In genomic region chr7:415646-416525, GRCh38 we compare ENCODE assay signal across 20 cellular contexts.
DNase-seq lines count a peak whose midpoint lies in the region; ATAC-seq, FAIRE-seq and TF ChIP-seq lines count a peak whose summit lies in the region.
"Had no signal": no experiment of that assay in that cellular context is flagged by ENCODE, and none has a peak within 500 bp of the region (broad histone marks: within the 10 kb centered on the region; RNA-seq: fewer than 3 reads in every experiment).

No MANE protein-coding gene starts in this region.

- no peak for ATAC-seq in RWPE2 (ENCODE audit: low read depth)
- peak; percentile 13; the same call in 1 of the 3 replicates for ATAC-seq in HepG2
- ATAC-seq in sciatic nerve: no peak
- no peak for ATAC-seq in GM18867 (IDR thresholded peaks at IDR 0.05; ENCODE audit: unreplicated experiment)
- ATAC-seq in GM18870 (IDR thresholded peaks at IDR 0.05; ENCODE audit: unreplicated experiment): no peak
- ATAC-seq: PC-3 had no signal

- WGBS in HepG2 (ENCODE audit: low lambda C conversion rate): 41% methylated on average over 18 of the region's 35 CpGs
- 47 to 54% methylated on average over 32 to 35 of the region's 35 CpGs for WGBS in GM23248 (ENCODE audit: low coverage in 1 of 2, low lambda C conversion rate in 2 of 2, missing lambda C conversion rate in 2 of 2), 2 experiments

- in situ Hi-C loops in HepG2 (cut with HindIII; ENCODE audit: extremely low pct_ligation_motif_present, low pct_unique_long_range_greater_than_20kb) (no loop called here), GM23248 (cut with MboI) (no loop called here)

- H3K27ac ChIP-seq in RWPE2 (ENCODE audit: poor library complexity, severe bottlenecking) (no peak overlapping the region), HepG2 (ENCODE audit: extremely low read length, insufficient read depth, low read length) (no peak overlapping the region), GM23248 (no peak overlapping the region)
- H3K27ac ChIP-seq: C4-2B had no signal

- intact Hi-C loops in HepG2 (cut with micrococcal nuclease; ENCODE audit: unreplicated experiment): no loop called here
- intact Hi-C loops in sciatic nerve (cut with DNase I): no loop called here

- H3F3A ChIP-seq in GM23248 (ENCODE audit: insufficient read depth): no peaks in the 10 kb centered on the region

- no peak for TF ChIP-seq RAD21 in HepG2 (CRISPR knock-in tag; IDR thresholded peaks at IDR 0.05)

- peaks cover 12% of the 10 kb centered on the region for H3K9me3 Mint-ChIP-seq in activated CD4-positive, alpha-beta T cell treated with anti-CD3 and anti-CD28 coated beads, Interleukin-2, amount 10 ng/mL, durations not matched to agents 7 days and 5 days

- H3K4me2 ChIP-seq in HepG2 (ENCODE audit: low read depth, low read length) (no peak overlapping the region), GM23248 (ENCODE audit: unreplicated experiment) (no peak overlapping the region)

- BruUV-seq in HepG2 (replicated peaks; lab: Mats Ljungman, UMichigan): no TSS peak

- H3K4me1 Mint-ChIP-seq in activated CD4-positive, alpha-beta T cell treated with anti-CD3 and anti-CD28 coated beads, Interleukin-2, amount 10 ng/mL, durations not matched to agents 7 days and 5 days: no peaks in the 10 kb centered on the region

- H3K4me3 ChIP-seq in RWPE2 (ENCODE audit: severe bottlenecking): no peak overlapping the region
- no peak overlapping the region for H3K4me3 ChIP-seq in HepG2 (replicated peaks in 1 of 3; ENCODE audit: insufficient read depth in 1 of 3, low read depth in 2 of 3, low read length in 3 of 3)
- H3K4me3 ChIP-seq in GM23248: no peak overlapping the region

- no peaks in the 10 kb centered on the region for H3K36me3 Mint-ChIP-seq in activated CD4-positive, alpha-beta T cell treated with anti-CD3 and anti-CD28 coated beads, Interleukin-2, amount 10 ng/mL, durations not matched to agents 7 days and 5 days (ENCODE audit: low read depth)

- H3K79me2 ChIP-seq in HepG2 (ENCODE audit: insufficient read depth, low read length): no peaks in the 10 kb centered on the region
- no peaks in the 10 kb centered on the region for H3K79me2 ChIP-seq in GM23248 (ENCODE audit: insufficient read depth)

- no peaks in the 10 kb centered on the region for H3K4me1 ChIP-seq in RWPE2 (ENCODE audit: insufficient read depth, poor library complexity, severe bottlenecking)
- H3K4me1 ChIP-seq in HepG2 (ENCODE audit: insufficient read depth, low read length): no peaks in the 10 kb centered on the region
- H3K4me1 ChIP-seq in GM23248 (ENCODE audit: insufficient read depth): no peaks in the 10 kb centered on the region
- H3K4me1 ChIP-seq: Caco-2 had no signal

- no peak overlapping the region for H3K4me3 Mint-ChIP-seq in activated CD4-positive, alpha-beta T cell treated with anti-CD3 and anti-CD28 coated beads, Interleukin-2, amount 10 ng/mL, durations not matched to agents 7 days and 5 days
- H3K4me3 Mint-ChIP-seq: HFFc6 had no signal

- H4K20me1 ChIP-seq in HepG2 (ENCODE audit: insufficient read depth, low read length): no peaks in the 10 kb centered on the region
- no peaks in the 10 kb centered on the region for H4K20me1 ChIP-seq in GM23248 (ENCODE audit: insufficient read depth)

- H3K9me3 ChIP-seq in RWPE2 (ENCODE audit: severe bottlenecking) (peaks cover 2% of the 10 kb centered on the region), HepG2 (ENCODE audit: low read length) (no peaks in the 10 kb centered on the region), GM23248 (ENCODE audit: low read depth) (no peaks in the 10 kb centered on the region)

- TF ChIP-seq POLR2A in HepG2 (IDR thresholded peaks at IDR 0.05; ENCODE audit: insufficient read depth in 1 of 2, low read depth in 2 of 2, low read length in 2 of 2): no peak

- no peak for DNase-seq in activated CD4-positive, alpha-beta T cell treated with anti-CD3 and anti-CD28 coated beads, Interleukin-2, amount 10 ng/mL, durations not matched to agents 7 days and 5 days
- no peak for DNase-seq in activated CD4-positive, alpha-beta T cell treated with anti-CD3 and anti-CD28 coated beads for 1 hour
- DNase-seq in RWPE2 (ENCODE audit: low spot score): peak; percentile 59
- no peak for DNase-seq in HepG2 (ENCODE audit: low spot score)
- DNase-seq in sciatic nerve (ENCODE audit: low spot score): peak; percentile 43
- DNase-seq in GM23248: no peak
- DNase-seq: DMS53, GOT3, HFFc6, KG1, NCI-H1092, NCI-H2107, NCI-H69, PC-3 had no signal

- FAIRE-seq in HepG2 (lab: Jason Lieb, UNC): no peak
- FAIRE-seq: A204.1, GM19239 had no signal

- H3K9me2 ChIP-seq in GM23248 (ENCODE audit: insufficient read depth): no peaks in the 10 kb centered on the region

- no peak overlapping the region for H3K9ac ChIP-seq in HepG2 (ENCODE audit: insufficient read depth, low read depth, low read length)
- H3K9ac ChIP-seq in GM23248: no peak overlapping the region

- no peaks in the 10 kb centered on the region for H3K27me3 Mint-ChIP-seq in activated CD4-positive, alpha-beta T cell treated with anti-CD3 and anti-CD28 coated beads, Interleukin-2, amount 10 ng/mL, durations not matched to agents 7 days and 5 days

- H3K36me3 ChIP-seq in RWPE2 (ENCODE audit: low read depth): no peaks in the 10 kb centered on the region
- no peaks in the 10 kb centered on the region for H3K36me3 ChIP-seq in HepG2 (replicated peaks in 1 of 2; ENCODE audit: control insufficient read depth in 1 of 2, insufficient read depth in 2 of 2, low read length in 2 of 2)
- no peaks in the 10 kb centered on the region for H3K36me3 ChIP-seq in GM23248 (ENCODE audit: low read depth)

- POLR2A ChIA-PET in activated CD4-positive, alpha-beta T cell treated with anti-CD3 and anti-CD28 coated beads, Interleukin-2, amount 10 ng/mL, durations not matched to agents 7 days and 5 days (lab: Charles Lee): no interaction called here
- POLR2A ChIA-PET in HepG2 (lab: Yijun Ruan, JAX): no interaction called here

- H2AFZ ChIP-seq in HepG2 (ENCODE audit: low read length) (no peak overlapping the region), GM23248 (no peak overlapping the region)

- peak overlapping the region; percentile 25 for H3K27ac Mint-ChIP-seq in activated CD4-positive, alpha-beta T cell treated with anti-CD3 and anti-CD28 coated beads, Interleukin-2, amount 10 ng/mL, durations not matched to agents 7 days and 5 days
- H3K27ac Mint-ChIP-seq: HFFc6 had no signal

- TF ChIP-seq CTCF in RWPE2 (IDR thresholded peaks at IDR 0.05; ENCODE audit: poor library complexity, severe bottlenecking) (no peak), HepG2 (CRISPR knock-in tag; IDR thresholded peaks at IDR 0.05) (no peak)

- no peaks in the 10 kb centered on the region for H3K27me3 ChIP-seq in RWPE2 (ENCODE audit: insufficient read depth, poor library complexity, severe bottlenecking)
- H3K27me3 ChIP-seq in HepG2 (ENCODE audit: control insufficient read depth in 1 of 2, insufficient read depth in 2 of 2, low read length in 2 of 2): peaks cover 11 to 55% of the 10 kb centered on the region in 2 experiments
- peaks cover 4% of the 10 kb centered on the region; the same call in 1 of the 2 replicates for H3K27me3 ChIP-seq in GM23248 (replicated peaks; ENCODE audit: insufficient read depth)

- no peak for TF ChIP-seq EP300 in HepG2 (IDR thresholded peaks at IDR 0.05; ENCODE audit: low read depth in 2 of 2, low read length in 2 of 2)
- no peak for TF ChIP-seq EP300 in HepG2 (CRISPR knock-in tag; IDR thresholded peaks at IDR 0.05; ENCODE audit: borderline replicate concordance)

- CTCF ChIA-PET in activated CD4-positive, alpha-beta T cell treated with anti-CD3 and anti-CD28 coated beads, Interleukin-2, amount 10 ng/mL, durations not matched to agents 7 days and 5 days (lab: Charles Lee): no interaction called here
- CTCF ChIA-PET in HepG2 (lab: Yijun Ruan, JAX; ENCODE audit: low intra/inter-chr PET ratio, low total read pairs): no interaction called here

TF ChIP-seq in HepG2, 621 proteins besides CTCF, POLR2A, EP300 and RAD21:
- no peak for TF ChIP-seq ZNF724P (CRISPR knock-in tag; IDR thresholded peaks at IDR 0.05; ENCODE audit: borderline replicate concordance)
- TF ChIP-seq ATF7 (IDR thresholded peaks at IDR 0.05): peak; percentile 65
- no peak for TF ChIP-seq ATF7 (CRISPR knock-in tag; IDR thresholded peaks at IDR 0.05)

Comparison
In these comparisons a context has a peak if more than half of its experiments do, and no peak if none do; other contexts are left out.
1. DNase-seq: peak in RWPE2 (single experiment) and sciatic nerve (single experiment); none in activated CD4-positive, alpha-beta T cell treated with anti-CD3 and anti-CD28 coated beads, Interleukin-2, amount 10 ng/mL, durations not matched to agents 7 days and 5 days (single experiment), activated CD4-positive, alpha-beta T cell treated with anti-CD3 and anti-CD28 coated beads for 1 hour (single experiment), HepG2 (single experiment) and GM23248 (single experiment).